ENCODE assay signal across 1 cellular context in genomic region chr22:33652596-33652995, GRCh38.
TF ChIP-seq lines count a peak whose summit lies in the region.

No MANE protein-coding gene starts in this region.

TF ChIP-seq in WTC11, 78 proteins besides CTCF, POLR2A, EP300 and RAD21:
- TF ChIP-seq E2F1 (CRISPR knock-in tag; IDR thresholded peaks at IDR 0.05) (no peak), ZNF671 (CRISPR knock-in tag; IDR thresholded peaks at IDR 0.05) (no peak), NR3C1 (CRISPR knock-in tag; conservative IDR thresholded peaks at IDR 0.05; ENCODE audit: low read depth) (no peak), ZNF396 (CRISPR knock-in tag; IDR thresholded peaks at IDR 0.05; ENCODE audit: borderline replicate concordance) (no peak), RORB (CRISPR knock-in tag; IDR thresholded peaks at IDR 0.05) (no peak), ARID4B (CRISPR knock-in tag; IDR thresholded peaks at IDR 0.05; ENCODE audit: borderline replicate concordance) (no peak), CDX4 (CRISPR knock-in tag; IDR thresholded peaks at IDR 0.05; ENCODE audit: borderline replicate concordance) (no peak), ZNF281 (CRISPR knock-in tag; IDR thresholded peaks at IDR 0.05) (no peak), ZNF219 (CRISPR knock-in tag; IDR thresholded peaks at IDR 0.05; ENCODE audit: borderline replicate concordance) (no peak)
